ENCODE assay signal across 15 cellular contexts in the genomic region with DNA sequence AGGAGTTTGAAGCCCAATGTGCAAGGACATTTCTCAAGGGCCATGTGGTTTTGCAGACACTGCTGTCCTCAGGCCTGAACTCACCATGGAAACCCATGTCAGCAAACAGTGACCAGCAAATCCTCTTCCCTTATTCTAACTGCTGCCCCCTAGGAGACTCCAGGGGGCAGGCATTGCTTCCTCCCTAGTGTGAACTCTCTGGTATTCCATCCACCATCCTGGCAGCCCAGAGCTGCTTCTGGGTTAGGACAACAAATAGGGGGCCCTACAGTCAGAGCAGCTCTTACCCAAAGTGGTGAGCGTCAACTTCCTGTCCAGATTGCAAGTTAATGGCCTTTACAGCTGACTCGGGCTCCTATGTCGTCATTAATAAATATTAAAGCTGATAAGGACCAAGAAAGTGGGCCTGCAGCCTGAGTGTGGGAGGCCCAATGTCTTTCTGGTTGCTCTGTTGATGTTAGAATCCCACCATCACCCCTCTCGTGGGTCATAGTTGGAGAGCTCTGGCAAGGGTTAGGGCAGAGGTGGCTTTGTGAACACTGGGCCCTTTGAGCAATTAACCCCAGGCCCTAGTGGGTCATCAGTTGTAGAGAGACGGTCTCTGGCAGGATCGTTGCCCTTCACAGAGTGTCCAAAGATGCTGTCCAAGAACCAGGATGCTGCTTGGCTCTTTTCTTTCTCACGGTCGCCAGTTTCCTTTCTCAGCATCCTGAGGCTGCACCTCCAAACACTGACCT. TPM values are rescaled to one million over a fixed set of nuclear protein-coding genes. Genes with fewer than 3 reads are reported as not detected.
A peak's percentile ranks its signal among the peaks of the same experiment; 100 is the strongest.
DNase-seq lines count a peak whose midpoint lies in the region; ATAC-seq and TF ChIP-seq lines count a peak whose summit lies in the region.
"Had no signal": no experiment of that assay in that cellular context is flagged by ENCODE, and none has a peak within 500 bp of the region (broad histone marks: within the 10 kb centered on the region; RNA-seq: fewer than 3 reads in every experiment).

No MANE protein-coding gene starts in this region.

- peaks cover 13% of the 10 kb centered on the region for H3K36me3 ChIP-seq in left ventricle myocardium inferior

- peak; percentile 20 to 48 for ATAC-seq in right cardiac atrium
- ATAC-seq in HG02571 (IDR thresholded peaks at IDR 0.05; ENCODE audit: unreplicated experiment): no peak
- no peak for ATAC-seq in GM18868 (IDR thresholded peaks at IDR 0.05; ENCODE audit: unreplicated experiment)
- ATAC-seq: activated T-helper 17 cell treated with anti-CD3 and anti-CD28 coated beads, Interleukin-2, amount 50 U/mL, for 72 hours had no signal

- no peak overlapping the region for H3K4me3 ChIP-seq in left ventricle myocardium inferior
- no peak overlapping the region for H3K4me3 ChIP-seq in astrocyte of the spinal cord (ENCODE audit: low read depth, low read length)
- no peak overlapping the region for H3K4me3 ChIP-seq in right cardiac atrium (ENCODE audit: low read length)
- H3K4me3 ChIP-seq in coronary artery: no peak overlapping the region
- H3K4me3 ChIP-seq: ascending aorta, transverse colon had no signal

- H3K9me3 ChIP-seq in left ventricle myocardium inferior (replicated peaks) (no peaks in the 10 kb centered on the region), right cardiac atrium (ENCODE audit: control insufficient read depth, low read length) (no peaks in the 10 kb centered on the region)
- H3K9me3 ChIP-seq: ascending aorta, transverse colon had no signal

- no peaks in the 10 kb centered on the region for H3K27me3 ChIP-seq in left ventricle myocardium inferior (ENCODE audit: low read depth)
- no peaks in the 10 kb centered on the region for H3K27me3 ChIP-seq in right cardiac atrium (ENCODE audit: control insufficient read depth, insufficient read depth)
- H3K27me3 ChIP-seq: ascending aorta, transverse colon had no signal

- H3K27ac ChIP-seq in left ventricle myocardium inferior (replicated peaks) (no peak overlapping the region), right cardiac atrium (ENCODE audit: low read length) (no peak overlapping the region), coronary artery (no peak overlapping the region)
- H3K27ac ChIP-seq: ascending aorta, transverse colon had no signal

- peaks cover 16% of the 10 kb centered on the region for H3K4me1 ChIP-seq in left ventricle myocardium inferior
- H3K4me1 ChIP-seq in right cardiac atrium (ENCODE audit: control insufficient read depth, insufficient read depth, low read length): no peaks in the 10 kb centered on the region
- H3K4me1 ChIP-seq: ascending aorta, transverse colon had no signal

- 44% methylated on average over 8 of the region's 8 CpGs for WGBS in right cardiac atrium

- in situ Hi-C loops in astrocyte of the spinal cord (cut with HindIII; ENCODE audit: low sequenced_read_pairs): no loop called here

- intact Hi-C loops in cardiac septum (cut with DNase I) (loop anchor here (2.0 kb wide), 1 partner anchor 383 kb away; no protein-coding TSS in a partner anchor), left ventricle myocardium inferior (cut with micrococcal nuclease) (no loop called here), right cardiac atrium (cut with DNase I) (no loop called here)

- DNase-seq in cardiac septum (ENCODE audit: low spot score) (peak; percentile 68), left ventricle myocardium inferior (no peak), astrocyte of the spinal cord (ENCODE audit: low read depth, low spot score) (peak; percentile 18), right cardiac atrium (peak in 1 of 3 donors; percentile 25), coronary artery (ENCODE audit: low spot score) (no peak), midbrain (lab: John Stamatoyannopoulos, UW) (no peak)
- DNase-seq: activated CD4-positive, alpha-beta T cell treated with anti-CD3 and anti-CD28 coated beads, Interleukin-2, amount 50 U/mL, for 1 hour; NCI-H1092; NCI-H2227 treated with DMSO at 0.1 percent for 48 hours; transverse colon had no signal

- TF ChIP-seq CTCF in left ventricle myocardium inferior (IDR thresholded peaks at IDR 0.05; ENCODE audit: borderline replicate concordance) (no peak), astrocyte of the spinal cord (IDR thresholded peaks at IDR 0.05; ENCODE audit: low read depth, low read length) (no peak), coronary artery (IDR thresholded peaks at IDR 0.05) (no peak)

RNA-seq across cellular contexts. Expression of a gene that starts 41.5 kb away (rescaled TPM):
- not detected for total RNA-seq in cardiac septum
- total RNA-seq in left ventricle myocardium inferior: not detected
- not detected for total RNA-seq in right cardiac atrium
- not detected for polyA plus RNA-seq in right cardiac atrium
- total RNA-seq: activated T-helper 17 cell treated with anti-CD3 and anti-CD28 coated beads, Interleukin-2, amount 50 U/mL, for 72 hours; ascending aorta; mononuclear cell; transverse colon had no signal

RNA-seq across cellular contexts. Expression of a gene that starts 54.2 kb away (rescaled TPM):
- total RNA-seq in cardiac septum: 10.5 TPM
- 10.8 TPM for total RNA-seq in left ventricle myocardium inferior
- 10 to 100 TPM in 3 of 4 donors, 1 to 10 TPM in 1; 8.4 to 12.7 (median 10.9) TPM for total RNA-seq in right cardiac atrium
- 13.6 TPM for polyA plus RNA-seq in right cardiac atrium
- total RNA-seq: ascending aorta had no signal

Comparison
In these comparisons a context has a peak if more than half of its experiments do, and no peak if none do; other contexts are left out.
1. DNase-seq: peak in cardiac septum (single experiment) and astrocyte of the spinal cord (single experiment); none in left ventricle myocardium inferior (single experiment), coronary artery (single experiment) and midbrain (single experiment).
2. ATAC-seq: peak in right cardiac atrium (2 of 2); none in HG02571 (single experiment) and GM18868 (single experiment).